ENCODE assay signal across 13 cellular contexts in genomic region chr6:3517350-3517749, GRCh38.
DNase-seq lines count a peak whose midpoint lies in the region; ATAC-seq and TF ChIP-seq lines count a peak whose summit lies in the region.
"Had no signal": no experiment of that assay in that cellular context is flagged by ENCODE, and none has a peak within 500 bp of the region (broad histone marks: within the 10 kb centered on the region; RNA-seq: fewer than 3 reads in every experiment).

No MANE protein-coding gene starts in this region.

- ATAC-seq in HG03108 (IDR thresholded peaks at IDR 0.05; ENCODE audit: unreplicated experiment) (no peak), HG02981 (IDR thresholded peaks at IDR 0.05; ENCODE audit: unreplicated experiment) (no peak)

- H3K4me1 ChIP-seq in esophagus squamous epithelium = peaks cover 0 to 35% (median 16%) of the 10 kb centered on the region in 3 donors

- DNase-seq in GM03348 (ENCODE audit: low spot score) (peak; percentile 89), NCI-H69 (lab: John Stamatoyannopoulos, UW) (peak; percentile 31), esophagus squamous epithelium (lab: John Stamatoyannopoulos, UW) (no peak), retinal pigment epithelial cell (ENCODE audit: low read depth) (peak; percentile 21), pons (ENCODE audit: low spot score) (no peak), NCI-H2227 (lab: John Stamatoyannopoulos, UW; ENCODE audit: unreplicated experiment) (no peak)
- DNase-seq: activated CD4-positive, alpha-beta memory T cell treated with anti-CD3 and anti-CD28 coated beads, Interleukin-2, amount 10 ng/mL, durations not matched to agents 7 days and 5 days; DMS53; Kasumi-1; NCI-H510A; stimulated activated CD4-positive, alpha-beta T cell treated with anti-CD3 and anti-CD28 coated beads, Interleukin-4, amount 100 ng/mL, for 1 hour had no signal

- H3K9me3 ChIP-seq in esophagus squamous epithelium = no peaks in the 10 kb centered on the region

- H3K36me3 ChIP-seq in esophagus squamous epithelium = no peaks in the 10 kb centered on the region

- WGBS in esophagus squamous epithelium, 2 donors = 29 to 57% methylated on average over 4 to 6 of the region's 6 CpGs

- intact Hi-C loops in esophagus squamous epithelium (cut with DNase I) = no loop called here

- no peak for TF ChIP-seq CTCF in esophagus squamous epithelium (IDR thresholded peaks at IDR 0.05)
- no peak for TF ChIP-seq CTCF in retinal pigment epithelial cell (conservative IDR thresholded peaks at IDR 0.05; ENCODE audit: low read depth, low read length)

- H3K27ac ChIP-seq in esophagus squamous epithelium = peak overlapping the region; percentile 16 to 69 (median 56)

- no peak overlapping the region for H3K4me3 ChIP-seq in esophagus squamous epithelium
- H3K4me3 ChIP-seq in retinal pigment epithelial cell (ENCODE audit: low read length) = no peak overlapping the region

- H3K27me3 ChIP-seq in esophagus squamous epithelium = no peaks in the 10 kb centered on the region

- TF ChIP-seq POLR2A in esophagus squamous epithelium (IDR thresholded peaks at IDR 0.05) = no peak

Comparison
In these comparisons a context has a peak if more than half of its experiments do, and no peak if none do; other contexts are left out.
1. DNase-seq: peak in GM03348 (single experiment), NCI-H69 (single experiment) and retinal pigment epithelial cell (single experiment); none in esophagus squamous epithelium (single experiment), pons (single experiment) and NCI-H2227 (single experiment).